In the genomic region with DNA sequence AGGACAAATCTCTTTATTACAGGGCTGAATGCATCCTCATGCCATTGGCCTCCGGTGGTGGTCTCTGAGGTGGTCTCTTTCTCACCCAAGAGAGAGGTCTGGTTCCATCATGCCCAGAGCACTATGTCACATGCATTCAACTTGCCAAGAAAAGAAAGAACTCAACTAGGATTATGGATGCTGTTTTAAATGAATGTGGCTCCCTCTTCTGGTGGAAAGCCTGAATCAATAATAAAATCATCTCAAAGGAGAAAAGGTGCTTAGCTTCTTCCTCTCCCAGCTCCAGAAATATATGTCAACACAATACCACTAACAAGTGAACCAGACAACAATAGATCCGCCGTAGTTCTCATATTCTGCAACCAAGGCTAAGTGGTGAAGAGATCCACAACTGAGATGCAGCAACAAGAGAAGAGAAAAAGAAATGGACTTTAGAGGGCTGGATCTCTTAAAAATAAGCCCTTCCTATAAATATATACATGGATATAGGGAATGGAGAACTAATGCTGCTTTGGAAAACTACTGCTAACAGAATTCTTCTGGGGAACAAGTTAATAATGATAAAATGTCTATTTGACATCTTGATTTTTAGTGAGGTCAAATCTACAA, we compare ENCODE assay signal across 8 cellular contexts.
A peak's percentile ranks its signal among the peaks of the same experiment; 100 is the strongest.
DNase-seq lines count a peak whose midpoint lies in the region; ATAC-seq and TF ChIP-seq lines count a peak whose summit lies in the region.

No MANE protein-coding gene starts in this region.

- no peak overlapping the region for H2AK5ac ChIP-seq in mesendoderm (ENCODE audit: low read length)

- TF ChIP-seq CTCF in HL-60 (IDR thresholded peaks at IDR 0.05; ENCODE audit: insufficient read depth, low read length) (peak; percentile 30), choroid plexus epithelial cell (conservative IDR thresholded peaks at IDR 0.05; ENCODE audit: low read depth, low read length) (peak; percentile 68)

- no peak overlapping the region for H3K56ac ChIP-seq in mesendoderm (ENCODE audit: low read length)

- ATAC-seq in GM21528 (IDR thresholded peaks at IDR 0.05; ENCODE audit: low FRiP score, unreplicated experiment), result no peak
- no peak for ATAC-seq in GM19463 (IDR thresholded peaks at IDR 0.05; ENCODE audit: unreplicated experiment)

- no peak overlapping the region for H3K4ac ChIP-seq in mesendoderm (ENCODE audit: low read depth, low read length)

- H3K36me3 ChIP-seq in mesendoderm (ENCODE audit: control insufficient read depth, insufficient read depth, low read length), result no peaks in the 10 kb centered on the region

- H3K79me2 ChIP-seq in mesendoderm (ENCODE audit: control insufficient read depth, insufficient read depth, low read length), result no peaks in the 10 kb centered on the region

- H3K79me1 ChIP-seq in mesendoderm (ENCODE audit: low read length), result no peaks in the 10 kb centered on the region

- no CpG with 5 or more reads among the region's 3 CpGs for WGBS in mesendoderm (ENCODE audit: extremely low coverage, insufficient coverage, low lambda C conversion rate)

- H3K4me1 ChIP-seq in mesendoderm (ENCODE audit: control insufficient read depth, low read depth, low read length), result no peaks in the 10 kb centered on the region

- no peak overlapping the region for H3K4me2 ChIP-seq in mesendoderm (ENCODE audit: low read length)

- no peak overlapping the region for H3K18ac ChIP-seq in mesendoderm (ENCODE audit: low read length)

- no peak overlapping the region for H3K23ac ChIP-seq in mesendoderm (ENCODE audit: low read length)

- no peak overlapping the region for H2BK15ac ChIP-seq in mesendoderm (replicated peaks; ENCODE audit: low read depth)

- H4K5ac ChIP-seq in mesendoderm (ENCODE audit: low read length), result no peak overlapping the region

- no peak overlapping the region for H3K9ac ChIP-seq in mesendoderm (ENCODE audit: low read length)

- no peak overlapping the region for H2BK120ac ChIP-seq in mesendoderm (ENCODE audit: low read depth, low read length)

- H3K4me3 ChIP-seq in HL-60 (replicated peaks; ENCODE audit: insufficient read depth, low read length) (no peak overlapping the region), choroid plexus epithelial cell (ENCODE audit: low read depth, low read length) (no peak overlapping the region), mesendoderm (ENCODE audit: low read length) (no peak overlapping the region)

- no peak overlapping the region for H4K8ac ChIP-seq in mesendoderm (ENCODE audit: low read depth, low read length)

- H3K27me3 ChIP-seq in HL-60 (ENCODE audit: insufficient read depth, poor library complexity, severe bottlenecking) (no peaks in the 10 kb centered on the region), mesendoderm (ENCODE audit: insufficient read depth, low read length, poor library complexity) (no peaks in the 10 kb centered on the region)

- H3K27ac ChIP-seq in HL-60 (replicated peaks) (no peak overlapping the region), mesendoderm (ENCODE audit: low read depth, low read length) (no peak overlapping the region)

- DNase-seq in ELF-1 (ENCODE audit: low read depth, low spot score) (peak; percentile 50), HL-60 (ENCODE audit: low read depth in 1 of 2, low spot score in 1 of 2) (peak in 1 of 2 experiments; percentile 25), NCI-H748 treated with DMSO at 0.1 percent for 48 hours (lab: John Stamatoyannopoulos, UW) (peak; percentile 70), choroid plexus epithelial cell (ENCODE audit: low read depth) (peak; percentile 81), mesendoderm (peak; percentile 77)
- no peak for DNase-seq in activated CD4-positive, alpha-beta T cell treated with anti-CD3 and anti-CD28 coated beads for 1 hour

- no peak overlapping the region for H2BK5ac ChIP-seq in mesendoderm (ENCODE audit: low read length)
